1 cellular context compared by ENCODE assay signal in genomic region chr6:81969814-81970213, GRCh38.
TF ChIP-seq lines count a peak whose summit lies in the region.

No MANE protein-coding gene starts in this region.

TF ChIP-seq in IMR-90, 13 proteins besides CTCF, POLR2A, EP300 and RAD21 (continued from another document):
- TF ChIP-seq FOS (IDR thresholded peaks at IDR 0.05; ENCODE audit: low read depth, low read length) (no peak), NFE2L2 (IDR thresholded peaks at IDR 0.05; ENCODE audit: low read depth, low read length) (no peak), RFX5 (IDR thresholded peaks at IDR 0.05; ENCODE audit: low read depth, low read length) (no peak), SMC3 (IDR thresholded peaks at IDR 0.05; ENCODE audit: low read depth, low read length) (no peak), MXI1 (IDR thresholded peaks at IDR 0.05; ENCODE audit: borderline replicate concordance, low read depth, low read length) (no peak), MAFK (IDR thresholded peaks at IDR 0.05; ENCODE audit: low read depth, low read length) (no peak), ELK1 (IDR thresholded peaks at IDR 0.05; ENCODE audit: borderline replicate concordance, low read depth, low read length) (no peak), BHLHE40 (IDR thresholded peaks at IDR 0.05; ENCODE audit: low read depth, low read length) (no peak), CHD1 (IDR thresholded peaks at IDR 0.05; ENCODE audit: low read depth, low read length) (no peak), CEBPB (IDR thresholded peaks at IDR 0.05; ENCODE audit: low read depth, low read length) (no peak), USF2 (IDR thresholded peaks at IDR 0.05; ENCODE audit: low read depth, low read length) (no peak)
